ENCODE assay signal across 14 cellular contexts in genomic region chr7:73741600-73741999, GRCh38. TPM values are rescaled to one million over a fixed set of nuclear protein-coding genes. Genes with fewer than 3 reads are reported as not detected.
DNase-seq lines count a peak whose midpoint lies in the region; ATAC-seq and TF ChIP-seq lines count a peak whose summit lies in the region.
"Had no signal": no experiment of that assay in that cellular context is flagged by ENCODE, and none has a peak within 500 bp of the region (broad histone marks: within the 10 kb centered on the region; RNA-seq: fewer than 3 reads in every experiment).

No MANE protein-coding gene starts in this region.

- H3K27ac ChIP-seq in Peyer's patch, result peak overlapping the region in 3 of 4 donors; percentile 82 to 95 (median 93)
- H3K27ac ChIP-seq: BLaER1 treated with 17β-estradiol and CSF1 and Interleukin-3, amounts not matched to agents 10 nM and 100 nM had no signal

- H3K27ac Mint-ChIP-seq in nephron, result peak overlapping the region; percentile 92 to 98 (median 93)

- TF ChIP-seq CTCF in Peyer's patch (IDR thresholded peaks at IDR 0.05) (no peak), nephron (IDR thresholded peaks at IDR 0.05; ENCODE audit: unreplicated experiment in 3 of 3) (no peak)

- DNase-seq in DMS153 (lab: John Stamatoyannopoulos, UW), result peak; percentile 81
- DNase-seq in NCI-H1436 (lab: John Stamatoyannopoulos, UW), result peak; percentile 85
- no peak for DNase-seq in Peyer's patch
- DNase-seq in HEK293T (ENCODE audit: extremely low spot score), result no peak
- no peak for DNase-seq in SIG-M5 treated with dmso at 0.1 percent for 504 hours (lab: John Stamatoyannopoulos, UW; ENCODE audit: unreplicated experiment)
- DNase-seq: activated effector memory CD4-positive, alpha-beta T cell treated with Interleukin-2 at 50 U/mL for 16 hours; cortex of kidney; stimulated activated CD4-positive, alpha-beta T cell treated with anti-CD3 and anti-CD28 coated beads, Interleukin-15, amount 100 ng/mL, for 24 hours had no signal

- POLR2A ChIA-PET in HEK293T (lab: Yijun Ruan, JAX), result interaction anchor here (1.4 kb wide), 1 partner anchor 109 kb away, joined by 4 read pairs; no protein-coding TSS in a partner anchor

- peaks cover 25% of the 10 kb centered on the region for H3K4me1 Mint-ChIP-seq in nephron

- H3K4me3 ChIP-seq in Peyer's patch, result no peak overlapping the region
- H3K4me3 ChIP-seq: BLaER1 treated with 17β-estradiol and CSF1 and Interleukin-3, amounts not matched to agents 10 nM and 100 nM; mucosa of descending colon had no signal

- H3K36me3 ChIP-seq in Peyer's patch, result peaks cover 0 to 11% (median 0%) of the 10 kb centered on the region in 3 donors

- no peaks in the 10 kb centered on the region for H3K36me3 Mint-ChIP-seq in nephron (ENCODE audit: low read depth)

- H3K27me3 Mint-ChIP-seq in nephron (ENCODE audit: low read depth), result peaks cover 10% of the 10 kb centered on the region
- H3K27me3 Mint-ChIP-seq: IgD-negative memory B cell had no signal

- CTCF ChIA-PET in HEK293T (lab: Yijun Ruan, JAX), result interaction anchor here (0.6 kb wide), 1 partner anchor 21 kb away, joined by 3 read pairs; no protein-coding TSS in a partner anchor

- H3K4me3 Mint-ChIP-seq in nephron, result peak overlapping the region; percentile 22 to 55 (median 38)

- no peaks in the 10 kb centered on the region for H3K9me3 Mint-ChIP-seq in nephron
- H3K9me3 Mint-ChIP-seq: IgD-negative memory B cell had no signal

- no peaks in the 10 kb centered on the region for H3K27me3 ChIP-seq in Peyer's patch

- H3K4me1 ChIP-seq in Peyer's patch, result peaks cover 0 to 33% (median 8%) of the 10 kb centered on the region in 4 donors

- H3K9me3 ChIP-seq in Peyer's patch, result no peaks in the 10 kb centered on the region
- H3K9me3 ChIP-seq: BLaER1 treated with 17β-estradiol and CSF1 and Interleukin-3, amounts not matched to agents 10 nM and 100 nM; mucosa of descending colon had no signal

- TF ChIP-seq POLR2A in Peyer's patch (IDR thresholded peaks at IDR 0.05), result no peak

- ATAC-seq in GM18511 (IDR thresholded peaks at IDR 0.05; ENCODE audit: unreplicated experiment) (no peak), GM18870 (IDR thresholded peaks at IDR 0.05; ENCODE audit: unreplicated experiment) (no peak)
- ATAC-seq: mucosa of descending colon had no signal

TF ChIP-seq in HEK293T, 16 proteins besides CTCF, POLR2A, EP300 and RAD21:
- TF ChIP-seq NFRKB (IDR thresholded peaks at IDR 0.05) (no peak), SP1 (IDR thresholded peaks at IDR 0.05) (no peak), FOXA1 (IDR thresholded peaks at IDR 0.05) (no peak), TARDBP (IDR thresholded peaks at IDR 0.05) (no peak), FOXK2 (IDR thresholded peaks at IDR 0.05) (no peak), ARNT (IDR thresholded peaks at IDR 0.05) (no peak), PKNOX1 (IDR thresholded peaks at IDR 0.05) (no peak), FOXM1 (IDR thresholded peaks at IDR 0.05; ENCODE audit: borderline replicate concordance) (no peak), ZNF384 (IDR thresholded peaks at IDR 0.05) (no peak), LEF1 (IDR thresholded peaks at IDR 0.05; ENCODE audit: borderline replicate concordance) (no peak), BHLHE40 (IDR thresholded peaks at IDR 0.05; ENCODE audit: borderline replicate concordance) (no peak), ELF4 (IDR thresholded peaks at IDR 0.05) (no peak), SUZ12 (IDR thresholded peaks at IDR 0.05) (no peak), HDGF (IDR thresholded peaks at IDR 0.05; ENCODE audit: borderline replicate concordance) (no peak), L3MBTL2 (conservative IDR thresholded peaks at IDR 0.05) (no peak), CTBP1 (IDR thresholded peaks at IDR 0.05; ENCODE audit: borderline replicate concordance) (no peak)

RNA-seq across cellular contexts. Expression of gene ABHD11, which starts 3.0 kb away (rescaled TPM):
- 100 to 1,000 TPM in 2 of 4 donors, 10 to 100 TPM in 2; 65.9 to 156 (median 98.5) TPM for total RNA-seq in Peyer's patch

RNA-seq across cellular contexts. Expression of gene STX1A, which starts 22.1 kb away (rescaled TPM):
- 10 to 100 TPM in 3 of 4 donors, 1 to 10 TPM in 1; 5.6 to 27.3 (median 23.3) TPM for total RNA-seq in Peyer's patch

RNA-seq across cellular contexts. Expression of gene CLDN3, which starts 28.5 kb away (rescaled TPM):
- 100 to 1,000 TPM in 3 of 4 donors, 10 to 100 TPM in 1; 55.3 to 944 (median 831) TPM for total RNA-seq in Peyer's patch

RNA-seq across cellular contexts. Expression of gene BUD23, which starts 58.2 kb away (rescaled TPM):
- total RNA-seq in Peyer's patch, result 10 to 100 TPM; 34.5 to 48.7 (median 44.1) TPM

RNA-seq across cellular contexts. Expression of gene DNAJC30, which starts 58.3 kb away (rescaled TPM):
- 1 to 10 TPM; 1.7 to 8.1 (median 5.6) TPM for total RNA-seq in Peyer's patch

Comparison
In these comparisons a context has a peak if more than half of its experiments do, and no peak if none do; other contexts are left out.
1. DNase-seq: peak in DMS153 (single experiment) and NCI-H1436 (single experiment); none in Peyer's patch (0 of 3), HEK293T (single experiment) and SIG-M5 treated with dmso at 0.1 percent for 504 hours (single experiment).